ENCODE assay signal across 14 cellular contexts in genomic region chr2:233052517-233052916, GRCh38. TPM values are rescaled to one million over a fixed set of nuclear protein-coding genes. Genes with fewer than 3 reads are reported as not detected.
"Had no signal": no experiment of that assay in that cellular context is flagged by ENCODE, and none has a peak within 500 bp of the region (broad histone marks: within the 10 kb centered on the region; RNA-seq: fewer than 3 reads in every experiment).

No MANE protein-coding gene starts in this region.

RNA-seq across cellular contexts. Expression of gene NEU2, which starts 20.0 kb away (rescaled TPM):
- total RNA-seq: activated CD4-positive, alpha-beta memory T cell treated with anti-CD3 and anti-CD28 coated beads, Interleukin-2, amount 10 ng/mL, durations not matched to agents 7 days and 5 days; activated CD4-positive, alpha-beta T cell treated with anti-CD3 and anti-CD28 coated beads, Interleukin-2, amount 10 ng/mL, durations not matched to agents 7 days and 5 days; activated T-cell treated with anti-CD3 and anti-CD28 coated beads, Interleukin-2, amount 50 U/mL, for 4 hours; activated T-helper 17 cell treated with anti-CD3 and anti-CD28 coated beads, Interleukin-2, amount 50 U/mL, for 72 hours; astrocyte; bronchial epithelial cell; cardiac septum; cerebellum; dorsolateral prefrontal cortex; esophagus muscularis mucosa; foreskin keratinocyte; gastrocnemius medialis; T-helper 1 cell treated with Interleukin-12 subunit alpha and Interleukin-12 subunit beta and Interleukin-4 antibody, amounts not matched to agents 30 ng/mL and 1 ng/mL, for 36 hours had no signal
- polyA plus RNA-seq: adipose tissue, foreskin keratinocyte had no signal

RNA-seq across cellular contexts. Expression of gene NGEF, which starts 39.5 kb away (rescaled TPM):
- total RNA-seq: activated CD4-positive, alpha-beta T cell treated with anti-CD3 and anti-CD28 coated beads, Interleukin-2, amount 10 ng/mL, durations not matched to agents 7 days and 5 days; T-helper 1 cell treated with Interleukin-12 subunit alpha and Interleukin-12 subunit beta and Interleukin-4 antibody, amounts not matched to agents 30 ng/mL and 1 ng/mL, for 36 hours had no signal
